Comparison of ENCODE assay signal across 1 cellular context in the genomic region with DNA sequence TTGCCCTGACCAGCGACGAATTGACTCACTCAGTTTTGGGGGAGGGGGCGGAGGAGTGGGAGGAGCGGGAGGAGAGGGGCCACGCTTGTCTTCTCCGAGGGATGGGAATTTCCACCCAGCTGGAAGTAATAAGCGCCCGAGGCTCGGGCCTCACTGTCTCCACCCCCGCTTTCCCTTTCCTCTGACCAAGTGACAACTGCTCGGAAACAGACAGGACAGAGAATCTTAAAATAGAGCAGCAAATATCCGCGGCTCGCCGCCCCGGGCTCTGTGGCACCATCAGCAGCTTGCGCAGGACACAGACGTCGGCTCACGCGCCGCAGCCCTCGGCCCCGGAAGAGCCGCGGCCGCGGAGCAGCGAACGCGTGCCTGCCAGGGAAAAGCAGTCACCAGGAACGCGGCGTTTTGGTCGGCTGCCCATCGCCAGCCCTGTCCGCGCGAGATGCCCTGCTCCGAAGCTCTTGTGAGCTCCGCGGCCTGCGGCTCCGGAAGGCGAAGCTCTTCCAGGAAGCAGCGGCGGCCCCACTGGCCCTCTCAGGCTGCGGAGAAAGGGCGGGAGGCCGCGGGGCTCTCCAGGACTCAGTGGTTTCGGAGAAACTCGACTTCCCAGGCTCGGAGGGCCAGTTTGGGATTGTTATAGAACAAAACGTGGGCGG.
TF ChIP-seq lines count a peak whose summit lies in the region.

No MANE protein-coding gene starts in this region.

TF ChIP-seq in GM12878, 131 proteins besides CTCF, POLR2A, EP300 and RAD21 (continued from another document):
- peak; percentile 72; the same call in 1 of the 2 replicates for TF ChIP-seq RB1 (IDR thresholded peaks at IDR 0.05; ENCODE audit: borderline replicate concordance)
- peak; percentile 86; the same call in 1 of the 2 replicates for TF ChIP-seq TCF12 (IDR thresholded peaks at IDR 0.05; ENCODE audit: low read depth, low read length)
